ENCODE assay signal across 15 cellular contexts in the genomic region with DNA sequence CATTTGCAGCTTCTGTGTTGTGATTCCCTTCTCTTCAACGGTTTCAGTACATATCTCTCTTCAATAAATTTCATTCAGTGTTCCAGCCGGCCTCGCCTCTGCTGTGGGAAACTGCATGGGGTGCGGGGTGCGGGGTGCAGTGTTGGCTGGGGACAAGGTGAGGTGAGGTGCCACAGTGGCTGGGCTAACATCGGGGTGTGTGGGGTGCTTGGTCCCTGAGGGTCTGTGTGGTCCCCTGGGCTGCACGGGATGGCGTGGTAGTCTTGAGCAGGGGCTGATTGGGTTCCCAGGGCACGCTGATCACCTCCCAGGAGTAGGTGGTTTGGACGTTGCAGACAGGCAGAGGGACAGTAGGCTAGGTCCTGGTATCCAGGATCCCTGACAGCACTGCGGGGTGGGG. TPM values are rescaled to one million over a fixed set of nuclear protein-coding genes. Genes with fewer than 3 reads are reported as not detected.
DNase-seq lines count a peak whose midpoint lies in the region; ATAC-seq and TF ChIP-seq lines count a peak whose summit lies in the region.
"Had no signal": no experiment of that assay in that cellular context is flagged by ENCODE, and none has a peak within 500 bp of the region (broad histone marks: within the 10 kb centered on the region; RNA-seq: fewer than 3 reads in every experiment).

No MANE protein-coding gene starts in this region.

- ATAC-seq in natural killer cell = no peak
- ATAC-seq in natural killer cell treated with Interleukin-12 subunit alpha and Interleukin-12 subunit beta and Interleukin-15 and Interleukin-18, amount 100 ng/mL, for 72 hours = no peak
- ATAC-seq: A549 had no signal

- H3K9me3 Mint-ChIP-seq in natural killer cell (no peaks in the 10 kb centered on the region), brain (peaks cover 0 to 3% (median 0%) of the 10 kb centered on the region in 5 experiments), nephron progenitor cell (peaks cover 6% of the 10 kb centered on the region), H9 (peaks cover 8% of the 10 kb centered on the region in 2 experiments)
- no peaks in the 10 kb centered on the region for H3K9me3 Mint-ChIP-seq in natural killer cell treated with Interleukin-12 subunit alpha and Interleukin-12 subunit beta and Interleukin-15 and Interleukin-18, amount 100 ng/mL, for 72 hours
- no peaks in the 10 kb centered on the region for H3K9me3 Mint-ChIP-seq in activated naive CD8-positive, alpha-beta T cell treated with anti-CD3 and anti-CD28 coated beads for 36 hours
- H3K9me3 Mint-ChIP-seq: CD4-positive, alpha-beta memory T cell; HFFc6 had no signal

- DNase-seq in natural killer cell (no peak), nephron progenitor cell (no peak), H9 (no peak)
- no peak for DNase-seq in natural killer cell treated with Interleukin-12 subunit alpha and Interleukin-12 subunit beta and Interleukin-15 and Interleukin-18, amount 100 ng/mL, for 72 hours (ENCODE audit: low spot score)
- DNase-seq in effector CD4-positive, alpha-beta T cell = no peak
- DNase-seq in activated naive CD8-positive, alpha-beta T cell treated with anti-CD3 and anti-CD28 coated beads for 36 hours = no peak
- DNase-seq: BE2C; CD4-positive, alpha-beta memory T cell; DND-41; GDM1; HCEC 1CT; HFFc6 had no signal

- H2BK15ac ChIP-seq in H9 (ENCODE audit: low read depth, low read length) = no peak overlapping the region

- H3K23ac ChIP-seq in H9 (ENCODE audit: insufficient read length, low read depth, low read length) = no peak overlapping the region

- H4K20me1 ChIP-seq in H9 (ENCODE audit: control insufficient read depth, insufficient read depth, insufficient read length) = no peaks in the 10 kb centered on the region

- no peak overlapping the region for H3K4me2 ChIP-seq in H9 (ENCODE audit: insufficient read depth, insufficient read length, low read length)
- H3K4me2 ChIP-seq: A549 had no signal

- H3K4ac ChIP-seq in H9 (ENCODE audit: low read depth, low read length) = no peak overlapping the region

- no peak overlapping the region for H3K27ac ChIP-seq in H9 (ENCODE audit: insufficient read length, low read depth, low read length)
- H3K27ac ChIP-seq: A549, C4-2B had no signal

- no peaks in the 10 kb centered on the region for H3K4me1 Mint-ChIP-seq in natural killer cell
- H3K4me1 Mint-ChIP-seq in natural killer cell treated with Interleukin-12 subunit alpha and Interleukin-12 subunit beta and Interleukin-15 and Interleukin-18, amount 100 ng/mL, for 72 hours (ENCODE audit: low read depth in 2 of 2) = no peaks in the 10 kb centered on the region
- H3K4me1 Mint-ChIP-seq in brain = peaks cover 7% of the 10 kb centered on the region
- no peaks in the 10 kb centered on the region for H3K4me1 Mint-ChIP-seq in nephron progenitor cell
- H3K4me1 Mint-ChIP-seq in H9 = no peaks in the 10 kb centered on the region
- no peaks in the 10 kb centered on the region for H3K4me1 Mint-ChIP-seq in activated naive CD8-positive, alpha-beta T cell treated with anti-CD3 and anti-CD28 coated beads for 36 hours
- H3K4me1 Mint-ChIP-seq: CD4-positive, alpha-beta memory T cell had no signal

- H3K27me3 Mint-ChIP-seq in natural killer cell (ENCODE audit: low read depth in 2 of 2) (no peaks in the 10 kb centered on the region), brain (no peaks in the 10 kb centered on the region), nephron progenitor cell (ENCODE audit: low read depth, poor library complexity) (no peaks in the 10 kb centered on the region), H9 (ENCODE audit: low read depth) (no peaks in the 10 kb centered on the region; the same call in 1 of the 2 replicates)
- no peaks in the 10 kb centered on the region for H3K27me3 Mint-ChIP-seq in natural killer cell treated with Interleukin-12 subunit alpha and Interleukin-12 subunit beta and Interleukin-15 and Interleukin-18, amount 100 ng/mL, for 72 hours
- H3K27me3 Mint-ChIP-seq in activated naive CD8-positive, alpha-beta T cell treated with anti-CD3 and anti-CD28 coated beads for 36 hours = no peaks in the 10 kb centered on the region
- H3K27me3 Mint-ChIP-seq: CD4-positive, alpha-beta memory T cell had no signal

- no peaks in the 10 kb centered on the region for H3K27me3 ChIP-seq in H9 (ENCODE audit: insufficient read depth, low read length)
- H3K27me3 ChIP-seq: BE2C had no signal

- H3K79me1 ChIP-seq in H9 (ENCODE audit: insufficient read depth, low read depth, low read length, poor library complexity, severe bottlenecking) = no peaks in the 10 kb centered on the region

- no peak overlapping the region for H2BK120ac ChIP-seq in H9 (ENCODE audit: low read depth, low read length, poor library complexity, severe bottlenecking)

- H3K18ac ChIP-seq in H9 (ENCODE audit: insufficient read length, low read depth, low read length) = no peak overlapping the region

- no peaks in the 10 kb centered on the region for H3K79me2 ChIP-seq in H9 (ENCODE audit: insufficient read depth, low read length)

- H3K23me2 ChIP-seq in H9 (ENCODE audit: insufficient read length, low read depth, low read length, poor library complexity, severe bottlenecking) = no peaks in the 10 kb centered on the region

- no peak overlapping the region for H2AK5ac ChIP-seq in H9 (ENCODE audit: insufficient read length, low read length)

- H3K4me3 Mint-ChIP-seq in natural killer cell = peak overlapping the region; percentile 30
- no peak overlapping the region for H3K4me3 Mint-ChIP-seq in natural killer cell treated with Interleukin-12 subunit alpha and Interleukin-12 subunit beta and Interleukin-15 and Interleukin-18, amount 100 ng/mL, for 72 hours
- H3K4me3 Mint-ChIP-seq in brain = peak overlapping the region in 4 of 5 experiments; percentile 27 to 51 (median 42)
- peak overlapping the region; percentile 39 for H3K4me3 Mint-ChIP-seq in nephron progenitor cell
- no peak overlapping the region for H3K4me3 Mint-ChIP-seq in H9
- H3K4me3 Mint-ChIP-seq in activated naive CD8-positive, alpha-beta T cell treated with anti-CD3 and anti-CD28 coated beads for 36 hours = no peak overlapping the region
- H3K4me3 Mint-ChIP-seq: HFFc6 had no signal

- WGBS in H9 (ENCODE audit: extremely low coverage, insufficient read length, low lambda C conversion rate) = no CpG with 5 or more reads among the region's 11 CpGs

- H2AFZ ChIP-seq in H9 (ENCODE audit: low read length) = no peak overlapping the region

- H3K9me3 ChIP-seq in H9 (ENCODE audit: control insufficient read depth, low read depth, low read length) = peaks cover 4% of the 10 kb centered on the region
- H3K9me3 ChIP-seq: A549, BE2C had no signal

- intact Hi-C loops in natural killer cell (cut with micrococcal nuclease) = no loop called here

- no peak overlapping the region for H2BK12ac ChIP-seq in H9 (ENCODE audit: insufficient read length, low read depth, low read length)

- no peak overlapping the region for H3K14ac ChIP-seq in H9 (ENCODE audit: insufficient read depth, low read length)

- H4K5ac ChIP-seq in H9 (ENCODE audit: insufficient read length, low read depth, low read length) = no peak overlapping the region

- no peak overlapping the region for H4K91ac ChIP-seq in H9 (ENCODE audit: insufficient read length, low read depth, low read length)

- H3T11ph ChIP-seq in H9 (ENCODE audit: low read length) = no peak overlapping the region

- H3K27ac Mint-ChIP-seq in natural killer cell = no peak overlapping the region
- H3K27ac Mint-ChIP-seq in natural killer cell treated with Interleukin-12 subunit alpha and Interleukin-12 subunit beta and Interleukin-15 and Interleukin-18, amount 100 ng/mL, for 72 hours = no peak overlapping the region
- peak overlapping the region in 2 of 5 experiments; percentile 33 to 61 for H3K27ac Mint-ChIP-seq in brain
- no peak overlapping the region for H3K27ac Mint-ChIP-seq in nephron progenitor cell
- H3K27ac Mint-ChIP-seq in H9 = no peak overlapping the region
- H3K27ac Mint-ChIP-seq in activated naive CD8-positive, alpha-beta T cell treated with anti-CD3 and anti-CD28 coated beads for 36 hours = no peak overlapping the region
- H3K27ac Mint-ChIP-seq: CD4-positive, alpha-beta memory T cell; HFFc6 had no signal

- no peak overlapping the region for H3K56ac ChIP-seq in H9 (ENCODE audit: insufficient read length, low read depth, low read length)

- H2BK20ac ChIP-seq in H9 (ENCODE audit: low read depth, low read length, poor library complexity, severe bottlenecking) = no peak overlapping the region

- H4K8ac ChIP-seq in H9 (replicated peaks; ENCODE audit: insufficient read length, low read depth, low read length) = no peak overlapping the region

- H2BK5ac ChIP-seq in H9 (ENCODE audit: insufficient read length, low read length) = no peak overlapping the region

- TF ChIP-seq CTCF in natural killer cell (IDR thresholded peaks at IDR 0.05) = no peak
- no peak for TF ChIP-seq CTCF in brain (conservative IDR thresholded peaks at IDR 0.05)
- no peak for TF ChIP-seq CTCF in nephron progenitor cell (IDR thresholded peaks at IDR 0.05)
- TF ChIP-seq CTCF in H9 (conservative IDR thresholded peaks at IDR 0.05) = no peak

- H3K4me1 ChIP-seq in H9 (ENCODE audit: insufficient read depth, low read length) = no peaks in the 10 kb centered on the region
- H3K4me1 ChIP-seq: A549, BE2C had no signal

- no peak overlapping the region for H3K9ac ChIP-seq in H9 (ENCODE audit: extremely low read depth, insufficient read length, low read length)

- H3K36me3 Mint-ChIP-seq in natural killer cell = no peaks in the 10 kb centered on the region
- no peaks in the 10 kb centered on the region for H3K36me3 Mint-ChIP-seq in natural killer cell treated with Interleukin-12 subunit alpha and Interleukin-12 subunit beta and Interleukin-15 and Interleukin-18, amount 100 ng/mL, for 72 hours
- no peaks in the 10 kb centered on the region for H3K36me3 Mint-ChIP-seq in brain
- H3K36me3 Mint-ChIP-seq in nephron progenitor cell (ENCODE audit: low read depth) = no peaks in the 10 kb centered on the region
- peaks cover 3 to 7% (median 6%) of the 10 kb centered on the region in 3 experiments; a peak in 5 of 7 replicates for H3K36me3 Mint-ChIP-seq in H9 (ENCODE audit: insufficient read depth in 1 of 3, low read depth in 3 of 3)
- H3K36me3 Mint-ChIP-seq in activated naive CD8-positive, alpha-beta T cell treated with anti-CD3 and anti-CD28 coated beads for 36 hours = no peaks in the 10 kb centered on the region
- H3K36me3 Mint-ChIP-seq: CD4-positive, alpha-beta memory T cell had no signal

RNA-seq across cellular contexts. Expression of a gene that starts 2.7 kb away (rescaled TPM):
- under 1 TPM in 2 of 3 donors, not detected in 1; 0.12 to 0.28 TPM for total RNA-seq in natural killer cell
- under 1 TPM in 1 of 2 donors, not detected in 1; 0.20 TPM for total RNA-seq in natural killer cell treated with Interleukin-12 subunit alpha and Interleukin-12 subunit beta and Interleukin-15 and Interleukin-18, amount 100 ng/mL, for 72 hours
- polyA plus RNA-seq in brain (ENCODE audit: insufficient read depth, low read depth, low replicate concordance) = 67.2 TPM
- 7.7 and 8.0 TPM in 2 replicates for total RNA-seq in H9 (2021)
- total RNA-seq in activated naive CD8-positive, alpha-beta T cell treated with anti-CD3 and anti-CD28 coated beads for 36 hours = 1 to 10 TPM; 2.0 to 2.1 TPM

RNA-seq across cellular contexts. Expression of a gene that starts 18.7 kb away (rescaled TPM):
- 1 to 10 TPM; 3.1 to 4.2 (median 3.5) TPM for total RNA-seq in natural killer cell
- under 1 TPM; 0.53 to 0.55 TPM for total RNA-seq in natural killer cell treated with Interleukin-12 subunit alpha and Interleukin-12 subunit beta and Interleukin-15 and Interleukin-18, amount 100 ng/mL, for 72 hours
- 16.7 TPM for polyA plus RNA-seq in brain (ENCODE audit: insufficient read depth, low read depth, low replicate concordance)
- total RNA-seq in H9 (2021) = 9.1 and 9.4 TPM in 2 replicates
- total RNA-seq in activated naive CD8-positive, alpha-beta T cell treated with anti-CD3 and anti-CD28 coated beads for 36 hours = 1 to 10 TPM; 1.4 to 1.9 TPM
- total RNA-seq: HFFc6 had no signal

Comparison
In these comparisons a context has a peak if more than half of its experiments do, and no peak if none do; other contexts are left out.
1. H3K4me3 Mint-ChIP-seq: peak in natural killer cell (single experiment), brain (4 of 5) and nephron progenitor cell (single experiment); none in natural killer cell treated with Interleukin-12 subunit alpha and Interleukin-12 subunit beta and Interleukin-15 and Interleukin-18, amount 100 ng/mL, for 72 hours (single experiment), H9 (0 of 2) and activated naive CD8-positive, alpha-beta T cell treated with anti-CD3 and anti-CD28 coated beads for 36 hours (single experiment).